In genomic region chr4:5942947-5943346, GRCh38 we compare ENCODE assay signal across 19 cellular contexts. TPM values are rescaled to one million over a fixed set of nuclear protein-coding genes. Genes with fewer than 3 reads are reported as not detected.
"Had no signal": no experiment of that assay in that cellular context is flagged by ENCODE, and none has a peak within 500 bp of the region (broad histone marks: within the 10 kb centered on the region; RNA-seq: fewer than 3 reads in every experiment).

No MANE protein-coding gene starts in this region.

- DNase-seq: effector CD8-positive, alpha-beta T cell; foreskin fibroblast; gastrocnemius medialis; head of caudate nucleus; kidney; left lung; mesenchymal stem cell; midbrain; naive thymus-derived CD4-positive, alpha-beta T cell; stimulated activated CD4-positive, alpha-beta T cell treated with anti-CD3 and anti-CD28 coated beads, Interleukin-4, amount 100 ng/mL, for 4 hours; transverse colon had no signal

- H3K27me3 ChIP-seq: vagina had no signal

- H3K36me3 ChIP-seq: gastrocnemius medialis, left lung, neural progenitor cell, suprapubic skin, transverse colon, vagina had no signal

- H3K4me1 ChIP-seq: gastrocnemius medialis, left lung, parathyroid adenoma, suprapubic skin, transverse colon, vagina had no signal

- H3K4me2 ChIP-seq: neural progenitor cell had no signal

- ATAC-seq: esophagus mucosa; gastrocnemius medialis; left lung; naive thymus-derived CD4-positive, alpha-beta T cell; sciatic nerve; stimulated activated memory B cell treated with anti-CD40 and anti-IgM and Interleukin-4, amounts not matched to agents 10 μg/mL and 1 μg/mL and 100 μg/mL, for 72 hours had no signal

- H3K27ac ChIP-seq: epithelial cell of prostate, gastrocnemius medialis, left lung, neural progenitor cell, parathyroid adenoma, suprapubic skin, transverse colon, vagina had no signal

- H3K4me3 ChIP-seq: gastrocnemius medialis, left lung, neural progenitor cell, suprapubic skin, transverse colon, vagina had no signal

- H3K79me2 ChIP-seq: parathyroid adenoma had no signal

- H3K9ac ChIP-seq: neural progenitor cell, parathyroid adenoma had no signal

RNA-seq across cellular contexts. Expression of gene CRMP1, which starts 50.1 kb away (rescaled TPM):
- polyA plus RNA-seq: naive thymus-derived CD4-positive, alpha-beta T cell had no signal
